Comparison of ENCODE assay signal across 21 cellular contexts in the genomic region with DNA sequence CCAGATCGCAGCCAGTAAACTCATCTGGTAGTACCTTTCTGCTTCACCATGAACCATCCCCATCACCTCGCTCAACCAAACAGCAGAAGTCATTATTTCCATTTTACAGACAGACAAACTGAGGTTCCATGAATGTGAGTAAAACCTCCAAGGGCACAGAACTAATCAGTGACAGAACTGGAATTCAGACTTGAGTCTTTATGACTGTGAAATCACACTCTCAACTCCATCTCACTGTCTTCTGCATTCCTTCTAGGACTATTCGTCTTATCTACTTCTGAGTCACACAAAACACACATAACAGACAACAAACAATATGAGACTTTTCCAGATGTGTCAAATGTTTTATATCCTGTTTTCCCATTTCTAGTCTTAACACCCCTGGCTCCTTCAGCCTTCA. TPM values are rescaled to one million over a fixed set of nuclear protein-coding genes. Genes with fewer than 3 reads are reported as not detected.
DNase-seq lines count a peak whose midpoint lies in the region; ATAC-seq and TF ChIP-seq lines count a peak whose summit lies in the region.
"Had no signal": no experiment of that assay in that cellular context is flagged by ENCODE, and none has a peak within 500 bp of the region (broad histone marks: within the 10 kb centered on the region; RNA-seq: fewer than 3 reads in every experiment).

No MANE protein-coding gene starts in this region.

- ATAC-seq in stimulated activated naive CD8-positive, alpha-beta T cell treated with anti-CD3 and anti-CD28 coated beads, Interleukin-15, amount 100 ng/mL, for 72 hours = no peak
- no peak for ATAC-seq in activated naive CD8-positive, alpha-beta T cell treated with anti-CD3 and anti-CD28 coated beads, Interleukin-2, amount 50 U/mL, for 24 hours
- ATAC-seq: activated CD4-positive, CD25-positive, alpha-beta regulatory T cell treated with anti-CD3 and anti-CD28 coated beads, Interleukin-2, amount 50 U/mL, for 24 hours; GM12878; stimulated activated naive CD8-positive, alpha-beta T cell treated with anti-CD3 and anti-CD28 coated beads, Interleukin-15, Interleukin-2, amounts not matched to agents 100 U/mL and 50 U/mL, for 24 hours had no signal

- H3K36me3 Mint-ChIP-seq in stimulated activated naive CD8-positive, alpha-beta T cell treated with anti-CD3 and anti-CD28 coated beads, Interleukin-15, Interleukin-2, amounts not matched to agents 100 ng/mL and 50 ng/mL, for 24 hours (ENCODE audit: low read depth) = peaks cover 70% of the 10 kb centered on the region
- peaks cover 47% of the 10 kb centered on the region for H3K36me3 Mint-ChIP-seq in activated naive CD8-positive, alpha-beta T cell treated with anti-CD3 and anti-CD28 coated beads, Interleukin-2, amount 50 U/mL, for 24 hours (ENCODE audit: low read depth)

- H3K4me3 ChIP-seq in fibroblast of villous mesenchyme (ENCODE audit: low read depth, low read length) = no peak overlapping the region
- H3K4me3 ChIP-seq: GM12878 had no signal

- peaks cover 12% of the 10 kb centered on the region for H3K4me1 Mint-ChIP-seq in stimulated activated naive CD8-positive, alpha-beta T cell treated with anti-CD3 and anti-CD28 coated beads, Interleukin-15, Interleukin-2, amounts not matched to agents 100 ng/mL and 50 ng/mL, for 24 hours (ENCODE audit: low read depth)
- H3K4me1 Mint-ChIP-seq in stimulated activated naive CD8-positive, alpha-beta T cell treated with anti-CD3 and anti-CD28 coated beads, Interleukin-15, amount 100 ng/mL, for 72 hours = peaks cover 9% of the 10 kb centered on the region
- peaks cover 8% of the 10 kb centered on the region for H3K4me1 Mint-ChIP-seq in activated naive CD8-positive, alpha-beta T cell treated with anti-CD3 and anti-CD28 coated beads, Interleukin-2, amount 50 U/mL, for 24 hours

- CTCF ChIA-PET in GM10248 (lab: Yijun Ruan, JAX) = no interaction called here

- no peaks in the 10 kb centered on the region for H3K9me3 Mint-ChIP-seq in stimulated activated naive CD8-positive, alpha-beta T cell treated with anti-CD3 and anti-CD28 coated beads, Interleukin-15, Interleukin-2, amounts not matched to agents 100 ng/mL and 50 ng/mL, for 24 hours
- H3K9me3 Mint-ChIP-seq in stimulated activated naive CD8-positive, alpha-beta T cell treated with anti-CD3 and anti-CD28 coated beads, Interleukin-15, amount 100 ng/mL, for 72 hours = no peaks in the 10 kb centered on the region
- no peaks in the 10 kb centered on the region for H3K9me3 Mint-ChIP-seq in activated naive CD8-positive, alpha-beta T cell treated with anti-CD3 and anti-CD28 coated beads, Interleukin-2, amount 50 U/mL, for 24 hours
- H3K9me3 Mint-ChIP-seq: T-helper 2 cell treated with Interferon-gamma antibody and Interleukin-4, amounts not matched to agents 5 μg/mL and 100 μg/mL, for 36 hours; type B pancreatic cell had no signal

- DNase-seq in stimulated activated naive CD8-positive, alpha-beta T cell treated with anti-CD3 and anti-CD28 coated beads, Interleukin-15, amount 100 ng/mL, for 72 hours = no peak
- DNase-seq in amniotic epithelial cell (ENCODE audit: low read depth) (peak; percentile 96), fibroblast of villous mesenchyme (ENCODE audit: low read depth) (peak; percentile 90), GM10248 (ENCODE audit: extremely low spot score) (no peak), NCI-H1417 treated with DMSO at 0.1 percent for 48 hours (lab: John Stamatoyannopoulos, UW) (no peak)
- no peak for DNase-seq in activated CD4-positive, CD25-positive, alpha-beta regulatory T cell treated with anti-CD3 and anti-CD28 coated beads, Interleukin-2, amount 50 U/mL, for 72 hours
- no peak for DNase-seq in activated naive CD8-positive, alpha-beta T cell treated with anti-CD3 and anti-CD28 coated beads, Interleukin-2, amount 50 U/mL, for 24 hours
- DNase-seq: activated effector memory CD4-positive, alpha-beta T cell treated with anti-CD3 and anti-CD28 coated beads, Interleukin-2, amount 50 U/mL, for 16 hours; anterior cingulate cortex; CD4-positive, CD25-positive, alpha-beta regulatory T cell; cortex of kidney; hippocampal formation; NCI-H2029 treated with DMSO at 0.1 percent for 48 hours; NCI-H510A; retina; stimulated activated naive CD8-positive, alpha-beta T cell treated with anti-CD3 and anti-CD28 coated beads, Interleukin-15, Interleukin-2, amounts not matched to agents 100 U/mL and 50 U/mL, for 24 hours had no signal

- H3K27me3 Mint-ChIP-seq in stimulated activated naive CD8-positive, alpha-beta T cell treated with anti-CD3 and anti-CD28 coated beads, Interleukin-15, Interleukin-2, amounts not matched to agents 100 ng/mL and 50 ng/mL, for 24 hours = no peaks in the 10 kb centered on the region
- H3K27me3 Mint-ChIP-seq in stimulated activated naive CD8-positive, alpha-beta T cell treated with anti-CD3 and anti-CD28 coated beads, Interleukin-15, amount 100 ng/mL, for 72 hours = no peaks in the 10 kb centered on the region
- no peaks in the 10 kb centered on the region for H3K27me3 Mint-ChIP-seq in activated naive CD8-positive, alpha-beta T cell treated with anti-CD3 and anti-CD28 coated beads, Interleukin-2, amount 50 U/mL, for 24 hours
- H3K27me3 Mint-ChIP-seq: type B pancreatic cell had no signal

- TF ChIP-seq CTCF in fibroblast of villous mesenchyme (IDR thresholded peaks at IDR 0.05; ENCODE audit: insufficient read depth, low read depth, low read length) (no peak), GM10248 (IDR thresholded peaks at IDR 0.05; ENCODE audit: control extremely low read depth, extremely low read depth, low read depth, missing control alignments) (no peak)

- POLR2A ChIA-PET in GM10248 (lab: Yijun Ruan, JAX) = no interaction called here

- peak overlapping the region; percentile 2 for H3K27ac Mint-ChIP-seq in stimulated activated naive CD8-positive, alpha-beta T cell treated with anti-CD3 and anti-CD28 coated beads, Interleukin-15, Interleukin-2, amounts not matched to agents 100 ng/mL and 50 ng/mL, for 24 hours
- H3K27ac Mint-ChIP-seq in stimulated activated naive CD8-positive, alpha-beta T cell treated with anti-CD3 and anti-CD28 coated beads, Interleukin-15, amount 100 ng/mL, for 72 hours = peak overlapping the region in 1 of 2 donors; percentile 59
- H3K27ac Mint-ChIP-seq in activated naive CD8-positive, alpha-beta T cell treated with anti-CD3 and anti-CD28 coated beads, Interleukin-2, amount 50 U/mL, for 24 hours = no peak overlapping the region
- H3K27ac Mint-ChIP-seq: T-helper 2 cell treated with Interferon-gamma antibody and Interleukin-4, amounts not matched to agents 5 μg/mL and 100 μg/mL, for 36 hours; type B pancreatic cell had no signal

- H3K4me3 Mint-ChIP-seq in stimulated activated naive CD8-positive, alpha-beta T cell treated with anti-CD3 and anti-CD28 coated beads, Interleukin-15, Interleukin-2, amounts not matched to agents 100 ng/mL and 50 ng/mL, for 24 hours = no peak overlapping the region
- H3K4me3 Mint-ChIP-seq in stimulated activated naive CD8-positive, alpha-beta T cell treated with anti-CD3 and anti-CD28 coated beads, Interleukin-15, amount 100 ng/mL, for 72 hours = no peak overlapping the region
- no peak overlapping the region for H3K4me3 Mint-ChIP-seq in activated naive CD8-positive, alpha-beta T cell treated with anti-CD3 and anti-CD28 coated beads, Interleukin-2, amount 50 U/mL, for 24 hours
- H3K4me3 Mint-ChIP-seq: CD4-positive, CD25-positive, alpha-beta regulatory T cell; T-helper 2 cell treated with Interferon-gamma antibody and Interleukin-4, amounts not matched to agents 5 μg/mL and 100 μg/mL, for 36 hours; type B pancreatic cell had no signal

RNA-seq across cellular contexts. Expression of a gene that starts 9.3 kb away (rescaled TPM):
- total RNA-seq in fibroblast of villous mesenchyme = 37.4 and 41.9 TPM in 2 replicates

Comparison
In these comparisons a context has a peak if more than half of its experiments do, and no peak if none do; other contexts are left out.
1. DNase-seq: peak in amniotic epithelial cell (single experiment) and fibroblast of villous mesenchyme (single experiment); none in stimulated activated naive CD8-positive, alpha-beta T cell treated with anti-CD3 and anti-CD28 coated beads, Interleukin-15, amount 100 ng/mL, for 72 hours (0 of 2), GM10248 (single experiment), activated CD4-positive, CD25-positive, alpha-beta regulatory T cell treated with anti-CD3 and anti-CD28 coated beads, Interleukin-2, amount 50 U/mL, for 72 hours (single experiment), activated naive CD8-positive, alpha-beta T cell treated with anti-CD3 and anti-CD28 coated beads, Interleukin-2, amount 50 U/mL, for 24 hours (single experiment) and NCI-H1417 treated with DMSO at 0.1 percent for 48 hours (single experiment).